8 cellular contexts compared by ENCODE assay signal in the genomic region with DNA sequence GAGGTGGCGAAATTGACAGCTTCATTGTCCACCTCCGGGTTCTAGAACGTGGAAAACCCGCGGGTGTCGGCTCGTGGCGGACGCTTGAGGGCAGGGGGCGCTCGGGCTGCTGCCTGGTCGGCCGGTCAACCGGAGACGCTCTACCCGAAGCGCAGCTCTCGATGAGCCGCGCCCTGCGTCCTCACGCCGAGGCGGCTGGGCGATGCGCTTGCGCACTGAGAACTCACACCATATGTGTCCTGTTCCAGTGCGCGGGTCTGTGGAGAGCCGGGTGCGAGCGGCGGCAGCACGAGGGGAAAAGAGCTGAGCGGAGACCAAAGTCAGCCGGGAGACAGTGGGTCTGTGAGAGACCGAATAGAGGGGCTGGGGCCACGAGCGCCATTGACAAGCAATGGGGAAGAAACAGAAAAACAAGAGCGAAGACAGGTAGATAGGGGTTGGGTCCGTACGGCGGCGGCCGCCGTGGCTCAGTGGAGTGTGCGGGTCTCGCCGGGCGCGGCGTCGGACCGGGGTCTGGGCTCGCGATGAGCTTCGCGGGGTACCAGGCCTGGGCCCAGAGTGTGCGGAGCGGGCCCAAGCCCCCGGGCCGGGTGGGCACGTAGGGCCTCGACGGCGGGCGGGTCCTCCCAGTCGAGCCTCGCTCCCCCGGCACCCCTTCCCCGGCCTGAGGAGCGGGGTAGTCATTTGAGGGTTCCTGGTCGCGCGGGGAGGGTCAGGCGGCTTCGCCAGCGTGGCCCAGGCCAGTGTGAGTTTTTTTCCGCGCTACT. TPM values are rescaled to one million over a fixed set of nuclear protein-coding genes. Genes with fewer than 3 reads are reported as not detected.
DNase-seq lines count a peak whose midpoint lies in the region; ATAC-seq and TF ChIP-seq lines count a peak whose summit lies in the region.

A gene with protein sequence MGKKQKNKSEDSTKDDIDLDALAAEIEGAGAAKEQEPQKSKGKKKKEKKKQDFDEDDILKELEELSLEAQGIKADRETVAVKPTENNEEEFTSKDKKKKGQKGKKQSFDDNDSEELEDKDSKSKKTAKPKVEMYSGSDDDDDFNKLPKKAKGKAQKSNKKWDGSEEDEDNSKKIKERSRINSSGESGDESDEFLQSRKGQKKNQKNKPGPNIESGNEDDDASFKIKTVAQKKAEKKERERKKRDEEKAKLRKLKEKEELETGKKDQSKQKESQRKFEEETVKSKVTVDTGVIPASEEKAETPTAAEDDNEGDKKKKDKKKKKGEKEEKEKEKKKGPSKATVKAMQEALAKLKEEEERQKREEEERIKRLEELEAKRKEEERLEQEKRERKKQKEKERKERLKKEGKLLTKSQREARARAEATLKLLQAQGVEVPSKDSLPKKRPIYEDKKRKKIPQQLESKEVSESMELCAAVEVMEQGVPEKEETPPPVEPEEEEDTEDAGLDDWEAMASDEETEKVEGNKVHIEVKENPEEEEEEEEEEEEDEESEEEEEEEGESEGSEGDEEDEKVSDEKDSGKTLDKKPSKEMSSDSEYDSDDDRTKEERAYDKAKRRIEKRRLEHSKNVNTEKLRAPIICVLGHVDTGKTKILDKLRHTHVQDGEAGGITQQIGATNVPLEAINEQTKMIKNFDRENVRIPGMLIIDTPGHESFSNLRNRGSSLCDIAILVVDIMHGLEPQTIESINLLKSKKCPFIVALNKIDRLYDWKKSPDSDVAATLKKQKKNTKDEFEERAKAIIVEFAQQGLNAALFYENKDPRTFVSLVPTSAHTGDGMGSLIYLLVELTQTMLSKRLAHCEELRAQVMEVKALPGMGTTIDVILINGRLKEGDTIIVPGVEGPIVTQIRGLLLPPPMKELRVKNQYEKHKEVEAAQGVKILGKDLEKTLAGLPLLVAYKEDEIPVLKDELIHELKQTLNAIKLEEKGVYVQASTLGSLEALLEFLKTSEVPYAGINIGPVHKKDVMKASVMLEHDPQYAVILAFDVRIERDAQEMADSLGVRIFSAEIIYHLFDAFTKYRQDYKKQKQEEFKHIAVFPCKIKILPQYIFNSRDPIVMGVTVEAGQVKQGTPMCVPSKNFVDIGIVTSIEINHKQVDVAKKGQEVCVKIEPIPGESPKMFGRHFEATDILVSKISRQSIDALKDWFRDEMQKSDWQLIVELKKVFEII (plus strand): TSS at position 226 of the 767 bp plus-strand sequence. CDS start 166 bp downstream, at position 392.

- no peaks in the 10 kb centered on the region for H3K9me3 ChIP-seq in mucosa of rectum (ENCODE audit: control insufficient read depth in 2 of 2, low read length in 2 of 2)

- H3K36me3 ChIP-seq in mucosa of rectum (ENCODE audit: control insufficient read depth in 2 of 2, insufficient read depth in 2 of 2, low read length in 2 of 2) = peaks cover 5 to 11% of the 10 kb centered on the region in 2 donors

- H3K4me3 ChIP-seq in Jurkat, Clone E6-1 (ENCODE audit: low read length) = peak within 1 kb of the TSS; percentile 96
- H3K4me3 ChIP-seq in mucosa of rectum (ENCODE audit: low read length in 2 of 2) = peak within 1 kb of the TSS; percentile 87 to 99

- no peaks in the 10 kb centered on the region for H3K27me3 ChIP-seq in mucosa of rectum (ENCODE audit: control insufficient read depth in 2 of 2, insufficient read depth in 2 of 2, low read length in 2 of 2)

- peaks cover 20 to 23% of the 10 kb centered on the region in 2 donors for H3K4me1 ChIP-seq in mucosa of rectum (ENCODE audit: control insufficient read depth in 2 of 2, insufficient read depth in 2 of 2, low read length in 2 of 2)

- peak within 1 kb of the TSS; percentile 92 for H3K27ac ChIP-seq in mucosa of rectum (ENCODE audit: low read depth in 2 of 2, low read length in 2 of 2)

- peak within 1 kb of the TSS; percentile 89 to 92 for H3K9ac ChIP-seq in mucosa of rectum (ENCODE audit: low read depth in 1 of 2, low read length in 2 of 2)

- DNase-seq in DMS79 treated with DMSO at 0.1 percent for 48 hours (lab: John Stamatoyannopoulos, UW) = peak; percentile 90
- DNase-seq in Jurkat, Clone E6-1 (ENCODE audit: low read depth, low spot score) = peak; percentile 93
- peak; percentile 39 for DNase-seq in OCI-M2 (lab: John Stamatoyannopoulos, UW; ENCODE audit: unreplicated experiment)
- peak; percentile 92 for DNase-seq in activated T-cell treated with anti-CD3 and anti-CD28 coated beads for 48 hours (ENCODE audit: low read depth)
- peak; percentile 96 to 97 for DNase-seq in erythroblast (lab: John Stamatoyannopoulos, UW)
- DNase-seq in stimulated activated CD8-positive, alpha-beta memory T cell treated with anti-CD3 and anti-CD28 coated beads, Interleukin-4, amount 100 ng/mL, for 4 hours (ENCODE audit: low read depth in 2 of 2, low spot score in 1 of 2) = peak; percentile 77 to 89

- TF ChIP-seq POLR2A in erythroblast (IDR thresholded peaks at IDR 0.05; ENCODE audit: low read length) = peak; percentile 75

- peak; percentile 54 for ATAC-seq in GM21717 (IDR thresholded peaks at IDR 0.05; ENCODE audit: unreplicated experiment)

RNA-seq across cellular contexts. Expression of the gene that starts here (rescaled TPM):
- polyA plus RNA-seq in Jurkat, Clone E6-1 (2012; ENCODE audit: insufficient read depth, insufficient read length) = 59.0 TPM

Comparison
In these comparisons a context has a peak if more than half of its experiments do, and no peak if none do; other contexts are left out.
1. Peak in every context shown above with its lines: DNase-seq, ATAC-seq, H3K4me3 ChIP-seq and H3K27ac ChIP-seq.
2. DNase-seq: peak in every context shown above with its lines; median percentile 96 in erythroblast; 93 in Jurkat, Clone E6-1; 92 in activated T-cell treated with anti-CD3 and anti-CD28 coated beads for 48 hours; 90 in DMS79 treated with DMSO at 0.1 percent for 48 hours; 83 in stimulated activated CD8-positive, alpha-beta memory T cell treated with anti-CD3 and anti-CD28 coated beads, Interleukin-4, amount 100 ng/mL, for 4 hours; 39 in OCI-M2.